18 cellular contexts compared by ENCODE assay signal in genomic region chrX:40148189-40148438, GRCh38. TPM values are rescaled to one million over a fixed set of nuclear protein-coding genes. Genes with fewer than 3 reads are reported as not detected.
A peak's percentile ranks its signal among the peaks of the same experiment; 100 is the strongest.
DNase-seq lines count a peak whose midpoint lies in the region; ATAC-seq and TF ChIP-seq lines count a peak whose summit lies in the region.
"Had no signal": no experiment of that assay in that cellular context is flagged by ENCODE, and none has a peak within 500 bp of the region (broad histone marks: within the 10 kb centered on the region; RNA-seq: fewer than 3 reads in every experiment).

No MANE protein-coding gene starts in this region.

- peaks cover 0 to 25% of the 10 kb centered on the region in 2 donors for H3K27me3 Mint-ChIP-seq in CD8-positive, alpha-beta memory T cell
- H3K27me3 Mint-ChIP-seq in endothelial cell (ENCODE audit: unreplicated experiment) (peaks cover 2% of the 10 kb centered on the region), T-cell (peaks cover 2 to 15% of the 10 kb centered on the region in 2 donors)
- no peaks in the 10 kb centered on the region for H3K27me3 Mint-ChIP-seq in activated T-cell treated with anti-CD3 and anti-CD28 coated beads, Interleukin-2, amount 50 U/mL, for 4 hours (ENCODE audit: low read depth)

- peak overlapping the region; percentile 49 for H2AFZ ChIP-seq in neuron (ENCODE audit: low read depth, low read length)
- H2AFZ ChIP-seq: parathyroid adenoma had no signal

- CTCF ChIA-PET in CD8-positive, alpha-beta memory T cell (lab: Charles Lee), result interaction anchor here (2.0 kb wide), 1 partner anchor 57 kb away, joined by 4 read pairs; no protein-coding TSS in a partner anchor
- CTCF ChIA-PET in T-cell (lab: Charles Lee), result interaction anchor here in 1 of 2 donors (0.6 kb wide), 1 partner anchor 52 kb away, joined by 6 read pairs; no protein-coding TSS in a partner anchor

- H3K27ac Mint-ChIP-seq in CD8-positive, alpha-beta memory T cell, result no peak overlapping the region
- peak overlapping the region; percentile 67 for H3K27ac Mint-ChIP-seq in endothelial cell (ENCODE audit: unreplicated experiment)
- no peak overlapping the region for H3K27ac Mint-ChIP-seq in T-cell
- H3K27ac Mint-ChIP-seq: activated CD4-positive, alpha-beta T cell treated with anti-CD3 and anti-CD28 coated beads, Interleukin-2, amount 10 ng/mL, durations not matched to agents 24 days and 14 days had no signal

- H3K27me3 ChIP-seq in CD8-positive, alpha-beta memory T cell (ENCODE audit: insufficient read depth, low read length, poor library complexity, severe bottlenecking), result no peaks in the 10 kb centered on the region
- H3K27me3 ChIP-seq in HUES64 (ENCODE audit: insufficient read depth, low read length) (peaks cover 92% of the 10 kb centered on the region), neuron (ENCODE audit: insufficient read depth, low read length) (peaks cover 4% of the 10 kb centered on the region)

- no peaks in the 10 kb centered on the region for H3K36me3 Mint-ChIP-seq in CD8-positive, alpha-beta memory T cell
- no peaks in the 10 kb centered on the region for H3K36me3 Mint-ChIP-seq in endothelial cell (ENCODE audit: low read depth, unreplicated experiment)
- H3K36me3 Mint-ChIP-seq in T-cell, result no peaks in the 10 kb centered on the region
- no peaks in the 10 kb centered on the region for H3K36me3 Mint-ChIP-seq in activated T-cell treated with anti-CD3 and anti-CD28 coated beads, Interleukin-2, amount 50 U/mL, for 4 hours (ENCODE audit: insufficient read depth)

- WGBS in HUES64, result under 1% methylated on average over 14 of the region's 14 CpGs

- peak overlapping the region; percentile 57 for H3K27ac ChIP-seq in CD8-positive, alpha-beta memory T cell (ENCODE audit: low read depth, low read length)
- H3K27ac ChIP-seq in HUES64 (ENCODE audit: low read depth, low read length), result no peak overlapping the region
- H3K27ac ChIP-seq: parathyroid adenoma had no signal

- no peak for ATAC-seq in T-cell (replicated peaks in 1 of 4)
- ATAC-seq in activated T-cell treated with anti-CD3 and anti-CD28 coated beads, Interleukin-2, amount 50 U/mL, for 4 hours, result no peak
- ATAC-seq: mucosa of descending colon; stimulated activated naive CD8-positive, alpha-beta T cell treated with anti-CD3 and anti-CD28 coated beads, Interleukin-15, amount 100 ng/mL, for 72 hours had no signal

- no peaks in the 10 kb centered on the region for H3K9me3 Mint-ChIP-seq in CD8-positive, alpha-beta memory T cell
- no peaks in the 10 kb centered on the region for H3K9me3 Mint-ChIP-seq in endothelial cell (ENCODE audit: unreplicated experiment)
- H3K9me3 Mint-ChIP-seq in T-cell, result no peaks in the 10 kb centered on the region
- no peaks in the 10 kb centered on the region for H3K9me3 Mint-ChIP-seq in activated T-cell treated with anti-CD3 and anti-CD28 coated beads, Interleukin-2, amount 50 U/mL, for 4 hours
- H3K9me3 Mint-ChIP-seq: activated CD4-positive, alpha-beta T cell treated with anti-CD3 and anti-CD28 coated beads, Interleukin-2, amount 10 ng/mL, durations not matched to agents 24 days and 14 days; stimulated activated naive CD8-positive, alpha-beta T cell treated with anti-CD3 and anti-CD28 coated beads, Interleukin-15, amount 100 ng/mL, for 72 hours had no signal

- H3K4me3 Mint-ChIP-seq in CD8-positive, alpha-beta memory T cell, result no peak overlapping the region
- peak overlapping the region; percentile 56 for H3K4me3 Mint-ChIP-seq in endothelial cell (ENCODE audit: unreplicated experiment)
- H3K4me3 Mint-ChIP-seq in T-cell, result no peak overlapping the region
- no peak overlapping the region for H3K4me3 Mint-ChIP-seq in activated T-cell treated with anti-CD3 and anti-CD28 coated beads, Interleukin-2, amount 50 U/mL, for 4 hours
- H3K4me3 Mint-ChIP-seq: activated CD4-positive, alpha-beta T cell treated with anti-CD3 and anti-CD28 coated beads, Interleukin-2, amount 10 ng/mL, durations not matched to agents 24 days and 14 days had no signal

- no peak overlapping the region for H3K9ac ChIP-seq in HUES64 (ENCODE audit: low read depth, low read length)
- H3K9ac ChIP-seq: parathyroid adenoma had no signal

- no peak for DNase-seq in CD8-positive, alpha-beta memory T cell
- DNase-seq in endothelial cell (ENCODE audit: low spot score) (no peak), foreskin fibroblast (no peak), OCI-M1 (lab: John Stamatoyannopoulos, UW) (no peak), T-cell (no peak)
- no peak for DNase-seq in activated T-cell treated with anti-CD3 and anti-CD28 coated beads, Interleukin-2, amount 50 U/mL, for 4 hours
- DNase-seq: activated CD4-positive, alpha-beta T cell treated with anti-CD3 and anti-CD28 coated beads, Interleukin-2, amount 10 ng/mL, durations not matched to agents 24 days and 14 days; activated CD8-positive, alpha-beta memory T cell treated with anti-CD3 and anti-CD28 coated beads, Interleukin-2, amount 50 U/mL, for 4 hours; activated gamma-delta T cell; dermis blood vessel endothelial cell; DMS 273 treated with DMSO at 0.1 percent for 48 hours; NCI-H146; NCI-H2227 treated with DMSO at 0.1 percent for 48 hours; stimulated activated naive CD8-positive, alpha-beta T cell treated with anti-CD3 and anti-CD28 coated beads, Interleukin-15, amount 100 ng/mL, for 72 hours had no signal

- TF ChIP-seq CTCF in endothelial cell (IDR thresholded peaks at IDR 0.05; ENCODE audit: unreplicated experiment) (no peak), foreskin fibroblast (IDR thresholded peaks at IDR 0.05; ENCODE audit: low read depth, low read length) (no peak)

- no peaks in the 10 kb centered on the region for H3K9me3 ChIP-seq in CD8-positive, alpha-beta memory T cell (ENCODE audit: low read length)
- H3K9me3 ChIP-seq in HUES64 (ENCODE audit: insufficient read depth, low read depth, low read length) (no peaks in the 10 kb centered on the region), neuron (ENCODE audit: low read length) (no peaks in the 10 kb centered on the region)
- H3K9me3 ChIP-seq: mucosa of descending colon had no signal

- no peak overlapping the region for H3K4me3 ChIP-seq in CD8-positive, alpha-beta memory T cell (ENCODE audit: low read length)
- H3K4me3 ChIP-seq in HUES64 (ENCODE audit: low read length), result peak overlapping the region; percentile 29; the same call in 1 of the 2 replicates
- H3K4me3 ChIP-seq in neuron (ENCODE audit: low read length), result no peak overlapping the region
- H3K4me3 ChIP-seq in foreskin fibroblast (ENCODE audit: low read depth in 1 of 2, low read length in 2 of 2), result no peak overlapping the region
- H3K4me3 ChIP-seq: mucosa of descending colon had no signal

- no peaks in the 10 kb centered on the region for H3K4me1 ChIP-seq in CD8-positive, alpha-beta memory T cell (ENCODE audit: insufficient read depth, low read length)
- H3K4me1 ChIP-seq in HUES64 (ENCODE audit: insufficient read depth, low read length) (peaks cover 39% of the 10 kb centered on the region), neuron (ENCODE audit: insufficient read depth, low read length) (peaks cover 13% of the 10 kb centered on the region)
- H3K4me1 ChIP-seq: parathyroid adenoma had no signal

- peaks cover 7 to 12% (median 9%) of the 10 kb centered on the region in 3 donors for H3K4me1 Mint-ChIP-seq in CD8-positive, alpha-beta memory T cell
- H3K4me1 Mint-ChIP-seq in endothelial cell (ENCODE audit: unreplicated experiment) (peaks cover 38% of the 10 kb centered on the region), T-cell (peaks cover 13 to 20% (median 18%) of the 10 kb centered on the region in 3 donors)
- H3K4me1 Mint-ChIP-seq in activated T-cell treated with anti-CD3 and anti-CD28 coated beads, Interleukin-2, amount 50 U/mL, for 4 hours (ENCODE audit: low read depth), result peaks cover 10% of the 10 kb centered on the region
- H3K4me1 Mint-ChIP-seq: activated CD4-positive, alpha-beta T cell treated with anti-CD3 and anti-CD28 coated beads, Interleukin-2, amount 10 ng/mL, durations not matched to agents 24 days and 14 days had no signal

- POLR2A ChIA-PET in CD8-positive, alpha-beta memory T cell (lab: Charles Lee), result no interaction called here
- POLR2A ChIA-PET in T-cell (lab: Charles Lee), result no interaction called here

- no peaks in the 10 kb centered on the region for H3K36me3 ChIP-seq in CD8-positive, alpha-beta memory T cell (ENCODE audit: insufficient read depth, low read length)
- no peaks in the 10 kb centered on the region for H3K36me3 ChIP-seq in HUES64 (ENCODE audit: insufficient read depth, low read length)
- H3K36me3 ChIP-seq in neuron (ENCODE audit: insufficient read depth, low read length), result no peaks in the 10 kb centered on the region

RNA-seq across cellular contexts. Expression of gene BCOR, which starts 50.4 kb away (rescaled TPM):
- total RNA-seq in CD8-positive, alpha-beta memory T cell, result 10 to 100 TPM; 62.6 to 67.7 TPM
- 7.2 TPM for polyA plus RNA-seq in CD8-positive, alpha-beta memory T cell
- 34.7 TPM for polyA plus RNA-seq in HUES64 (2013, experiment 1 of 2)
- 31.5 TPM for polyA plus RNA-seq in HUES64 (2013, experiment 2 of 2)
- total RNA-seq in endothelial cell (ENCODE audit: unreplicated experiment) (34.5 TPM), T-cell (10 to 100 TPM; 24.4 to 49.2 (median 42.2) TPM)
- 10 to 100 TPM; 53.4 to 58.5 (median 54.5) TPM for total RNA-seq in activated T-cell treated with anti-CD3 and anti-CD28 coated beads, Interleukin-2, amount 50 U/mL, for 4 hours
